In genomic region chr7:11231190-11231589, GRCh38 we compare ENCODE assay signal across 27 cellular contexts.
"Had no signal": no experiment of that assay in that cellular context is flagged by ENCODE, and none has a peak within 500 bp of the region (broad histone marks: within the 10 kb centered on the region; RNA-seq: fewer than 3 reads in every experiment).

No MANE protein-coding gene starts in this region.

- H3K9me3 ChIP-seq: psoas muscle, spleen, testis, tibial artery had no signal

- H3K4me3 ChIP-seq: lung, psoas muscle, skin epidermis, spleen, testis, tibial artery had no signal

- H3K27me3 ChIP-seq: spleen, testis, tibial artery had no signal

- DNase-seq: cerebellar nuclear complex; cortex of kidney; effector memory CD8-positive, alpha-beta T cell; foreskin melanocyte; hypothalamus; immature natural killer cell; islet precursor cell; kidney glomerular epithelial cell; left colon; left ventricle myocardium superior; midbrain; naive thymus-derived CD4-positive, alpha-beta T cell; nephron progenitor cell; nucleus accumbens; posterior cingulate gyrus; psoas muscle; right cardiac atrium; spleen; stimulated activated CD4-positive, alpha-beta T cell treated with anti-CD3 and anti-CD28 coated beads, Interleukin-4, amount 100 ng/mL, for 4 hours; stimulated activated naive CD8-positive, alpha-beta T cell treated with anti-CD3 and anti-CD28 coated beads, Interleukin-15, Interleukin-2, amounts not matched to agents 100 U/mL and 50 U/mL, for 24 hours; substantia nigra; testis; tibial artery had no signal

- H3K4me1 ChIP-seq: spleen, tibial artery had no signal

- H3K36me3 ChIP-seq: spleen, tibial artery had no signal

- H3K27ac ChIP-seq: psoas muscle, skin epidermis, spleen, tibial artery had no signal

- ATAC-seq: effector memory CD8-positive, alpha-beta T cell; esophagus mucosa; left colon; left ventricle myocardium superior; naive thymus-derived CD4-positive, alpha-beta T cell; psoas muscle; right cardiac atrium; stimulated activated memory B cell treated with anti-CD40 and anti-IgM and Interleukin-4, amounts not matched to agents 10 μg/mL and 1 μg/mL and 100 μg/mL, for 72 hours; stimulated activated naive CD8-positive, alpha-beta T cell treated with anti-CD3 and anti-CD28 coated beads, Interleukin-15, Interleukin-2, amounts not matched to agents 100 U/mL and 50 U/mL, for 24 hours had no signal
